ENCODE assay signal across 8 cellular contexts in genomic region chr3:5543047-5543446, GRCh38.
"Had no signal": no experiment of that assay in that cellular context is flagged by ENCODE, and none has a peak within 500 bp of the region (broad histone marks: within the 10 kb centered on the region; RNA-seq: fewer than 3 reads in every experiment).

No MANE protein-coding gene starts in this region.

- FAIRE-seq: HepG2, HTR-8/SVneo had no signal

- H3K27ac ChIP-seq: HL-60, KMS-11 had no signal

- ATAC-seq: HepG2 had no signal

- H3K27ac Mint-ChIP-seq: IgD-negative memory B cell had no signal

- H3K4me3 Mint-ChIP-seq: IgD-negative memory B cell had no signal

- H3K4me1 Mint-ChIP-seq: IgD-negative memory B cell had no signal

- DNase-seq: IMR-90, KBM-7, KG1 had no signal

- H3K27me3 Mint-ChIP-seq: IgD-negative memory B cell had no signal

- H3K4me2 ChIP-seq: KMS-11 had no signal

- H3K9ac ChIP-seq: KMS-11 had no signal
